ENCODE assay signal across 15 cellular contexts in the genomic region with DNA sequence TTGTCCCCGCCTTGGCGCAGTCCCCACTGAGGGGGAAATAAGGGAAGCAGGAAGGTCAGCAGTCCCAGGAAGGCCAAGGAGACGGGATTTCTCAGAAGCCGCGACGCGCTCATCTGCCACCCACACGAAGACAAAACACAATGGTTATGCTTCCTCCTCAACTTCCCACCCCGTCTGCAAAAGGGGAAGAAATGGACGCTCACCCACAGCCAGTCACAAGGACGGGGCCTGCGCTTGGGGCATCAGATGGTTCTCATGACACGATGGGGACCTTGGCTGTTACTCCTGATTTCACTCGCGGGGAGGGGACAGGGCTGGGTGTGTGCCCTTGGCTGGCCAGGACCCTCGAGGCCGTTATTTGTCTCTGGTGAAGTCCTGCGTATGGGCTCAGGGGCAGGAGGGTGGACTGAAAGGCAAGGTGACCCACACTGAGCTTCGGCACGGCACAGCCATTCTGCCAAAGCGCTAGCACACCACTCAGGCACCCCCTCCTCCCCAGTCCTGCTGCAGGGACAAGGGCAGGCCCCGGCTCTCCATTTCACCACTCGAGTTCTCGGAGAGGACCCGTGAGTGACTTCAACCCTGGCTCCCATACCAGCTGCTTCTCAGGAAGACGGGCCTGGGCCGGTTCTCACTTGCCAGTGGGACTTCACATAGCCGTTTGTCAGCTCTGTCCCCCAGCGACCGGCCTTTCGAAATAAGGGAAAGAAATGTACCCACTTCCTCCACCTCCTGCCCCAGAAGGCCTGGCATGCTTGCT.
DNase-seq lines count a peak whose midpoint lies in the region; ATAC-seq and TF ChIP-seq lines count a peak whose summit lies in the region.
"Had no signal": no experiment of that assay in that cellular context is flagged by ENCODE, and none has a peak within 500 bp of the region (broad histone marks: within the 10 kb centered on the region; RNA-seq: fewer than 3 reads in every experiment).

No MANE protein-coding gene starts in this region.

- DNase-seq in breast epithelium (ENCODE audit: low spot score in 2 of 2) (peak in 1 of 2 donors; percentile 76), MCF 10A (ENCODE audit: unreplicated experiment) (no peak), epithelial cell of esophagus (ENCODE audit: low read depth) (peak; percentile 50), vagina (ENCODE audit: extremely low spot score in 2 of 2) (no peak), NCI-H128 (lab: John Stamatoyannopoulos, UW; ENCODE audit: unreplicated experiment) (no peak), esophagus muscularis mucosa (ENCODE audit: extremely low spot score) (no peak), NCI-H2196 treated with DMSO at 0.1 percent for 48 hours (lab: John Stamatoyannopoulos, UW; ENCODE audit: unreplicated experiment) (no peak)
- DNase-seq in naive thymus-derived CD4-positive, alpha-beta T cell: no peak
- DNase-seq: ACHN; activated B cell treated with CpG ODN at 0.5 μM for 24 hours; activated T-cell treated with anti-CD3 and anti-CD28 coated beads, Interleukin-2, amount 50 U/mL, for 72 hours; DMS79; NCI-H1092 treated with DMSO at 0.1 percent for 48 hours had no signal

- H3K4me1 ChIP-seq in breast epithelium (peaks cover 9 to 10% of the 10 kb centered on the region in 2 donors), vagina (peaks cover 41% of the 10 kb centered on the region), esophagus muscularis mucosa (peaks cover 13 to 25% (median 21%) of the 10 kb centered on the region in 4 donors)
- peaks cover 0 to 15% of the 10 kb centered on the region in 2 donors for H3K4me1 ChIP-seq in naive thymus-derived CD4-positive, alpha-beta T cell (ENCODE audit: control insufficient read depth in 2 of 2, insufficient read depth in 2 of 2, low read length in 2 of 2)

- 88% methylated on average over 19 of the region's 31 CpGs for WGBS in esophagus muscularis mucosa

- no peaks in the 10 kb centered on the region for H3K27me3 ChIP-seq in breast epithelium
- H3K27me3 ChIP-seq in naive thymus-derived CD4-positive, alpha-beta T cell (ENCODE audit: control insufficient read depth in 2 of 2, insufficient read depth in 2 of 2, low read length in 2 of 2): no peaks in the 10 kb centered on the region
- H3K27me3 ChIP-seq in vagina: no peaks in the 10 kb centered on the region
- no peaks in the 10 kb centered on the region for H3K27me3 ChIP-seq in esophagus muscularis mucosa

- no peak for TF ChIP-seq POLR2A in breast epithelium (IDR thresholded peaks at IDR 0.05)
- TF ChIP-seq POLR2A in vagina (IDR thresholded peaks at IDR 0.05): no peak
- TF ChIP-seq POLR2A in esophagus muscularis mucosa (IDR thresholded peaks at IDR 0.05; ENCODE audit: low read depth): no peak

- no peaks in the 10 kb centered on the region for H3K9me3 Mint-ChIP-seq in MCF 10A (ENCODE audit: unreplicated experiment)
- H3K9me3 Mint-ChIP-seq in naive thymus-derived CD4-positive, alpha-beta T cell: no peaks in the 10 kb centered on the region
- H3K9me3 Mint-ChIP-seq: activated B cell treated with CpG ODN at 0.5 μM for 24 hours; activated T-cell treated with anti-CD3 and anti-CD28 coated beads, Interleukin-2, amount 50 U/mL, for 72 hours had no signal

- BruUV-seq in MCF 10A (replicated peaks; lab: Mats Ljungman, UMichigan): no TSS peak

- H3K4me3 ChIP-seq in breast epithelium: peak overlapping the region in 1 of 3 donors; percentile 8
- H3K4me3 ChIP-seq in epithelial cell of esophagus (ENCODE audit: low read length): no peak overlapping the region
- no peak overlapping the region for H3K4me3 ChIP-seq in naive thymus-derived CD4-positive, alpha-beta T cell (ENCODE audit: low read length)
- H3K4me3 ChIP-seq in vagina: no peak overlapping the region
- H3K4me3 ChIP-seq in esophagus muscularis mucosa: no peak overlapping the region
- H3K4me3 ChIP-seq: mucosa of descending colon had no signal

- no peak for TF ChIP-seq EP300 in esophagus muscularis mucosa (IDR thresholded peaks at IDR 0.05)

- intact Hi-C loops in breast epithelium (cut with DNase I; ENCODE audit: low total_unique reads): no loop called here
- intact Hi-C loops in MCF 10A (cut with micrococcal nuclease): no loop called here
- intact Hi-C loops in naive thymus-derived CD4-positive, alpha-beta T cell (cut with micrococcal nuclease): no loop called here
- intact Hi-C loops in vagina (cut with DNase I): no loop called here
- intact Hi-C loops in esophagus muscularis mucosa (cut with DNase I): no loop called here

- no peak for TF ChIP-seq CTCF in breast epithelium (IDR thresholded peaks at IDR 0.05)
- no peak for TF ChIP-seq CTCF in MCF 10A (IDR thresholded peaks at IDR 0.05; ENCODE audit: unreplicated experiment)
- no peak for TF ChIP-seq CTCF in epithelial cell of esophagus (IDR thresholded peaks at IDR 0.05; ENCODE audit: insufficient read depth, low read depth, low read length, missing control alignments)
- TF ChIP-seq CTCF in vagina (IDR thresholded peaks at IDR 0.05): no peak
- no peak for TF ChIP-seq CTCF in esophagus muscularis mucosa (IDR thresholded peaks at IDR 0.05)

- POLR2A ChIA-PET in MCF 10A (lab: Yijun Ruan, JAX): no interaction called here
- POLR2A ChIA-PET in naive thymus-derived CD4-positive, alpha-beta T cell (lab: Charles Lee): no interaction called here

- CTCF ChIA-PET in MCF 10A (lab: Yijun Ruan, JAX): no interaction called here
- CTCF ChIA-PET in naive thymus-derived CD4-positive, alpha-beta T cell (lab: Charles Lee): no interaction called here

- peaks cover 46% of the 10 kb centered on the region for H3K36me3 Mint-ChIP-seq in MCF 10A (ENCODE audit: insufficient read depth, unreplicated experiment)
- peaks cover 3 to 43% (median 15%) of the 10 kb centered on the region in 5 donors for H3K36me3 Mint-ChIP-seq in naive thymus-derived CD4-positive, alpha-beta T cell

- no peak overlapping the region for H3K27ac Mint-ChIP-seq in MCF 10A (ENCODE audit: low read depth, unreplicated experiment)
- H3K27ac Mint-ChIP-seq in naive thymus-derived CD4-positive, alpha-beta T cell: peak overlapping the region in 3 of 9 donors; percentile 56 to 71 (median 69)
- H3K27ac Mint-ChIP-seq: activated B cell treated with CpG ODN at 0.5 μM for 24 hours; activated T-cell treated with anti-CD3 and anti-CD28 coated beads, Interleukin-2, amount 50 U/mL, for 72 hours had no signal

- peak; percentile 71 for ATAC-seq in naive thymus-derived CD4-positive, alpha-beta T cell
- ATAC-seq: activated T-cell treated with anti-CD3 and anti-CD28 coated beads, Interleukin-2, amount 50 U/mL, for 72 hours had no signal

- H3K36me3 ChIP-seq in breast epithelium (no peaks in the 10 kb centered on the region), vagina (peaks cover 0 to 19% of the 10 kb centered on the region in 2 donors), esophagus muscularis mucosa (peaks cover 15 to 91% (median 78%) of the 10 kb centered on the region in 4 donors)
- peaks cover 0 to 43% (median 10%) of the 10 kb centered on the region in 3 experiments for H3K36me3 ChIP-seq in naive thymus-derived CD4-positive, alpha-beta T cell (ENCODE audit: control insufficient read depth in 2 of 3, insufficient read depth in 3 of 3, low read length in 3 of 3)

- H3K4me3 Mint-ChIP-seq in MCF 10A (ENCODE audit: unreplicated experiment): no peak overlapping the region
- peak overlapping the region in 1 of 10 donors; percentile 70 for H3K4me3 Mint-ChIP-seq in naive thymus-derived CD4-positive, alpha-beta T cell
- H3K4me3 Mint-ChIP-seq: activated B cell treated with CpG ODN at 0.5 μM for 24 hours; activated T-cell treated with anti-CD3 and anti-CD28 coated beads, Interleukin-2, amount 50 U/mL, for 72 hours had no signal

- peaks cover 4% of the 10 kb centered on the region for H3K4me1 Mint-ChIP-seq in MCF 10A (ENCODE audit: insufficient read depth, unreplicated experiment)
- peaks cover 17 to 38% (median 36%) of the 10 kb centered on the region in 7 donors for H3K4me1 Mint-ChIP-seq in naive thymus-derived CD4-positive, alpha-beta T cell

- H3K9me3 ChIP-seq in breast epithelium (no peaks in the 10 kb centered on the region), vagina (no peaks in the 10 kb centered on the region), esophagus muscularis mucosa (no peaks in the 10 kb centered on the region)
- H3K9me3 ChIP-seq in naive thymus-derived CD4-positive, alpha-beta T cell (ENCODE audit: control insufficient read depth in 2 of 3, low read length in 3 of 3): no peaks in the 10 kb centered on the region
- H3K9me3 ChIP-seq: mucosa of descending colon had no signal

- H3K27ac ChIP-seq in breast epithelium (peak overlapping the region; percentile 76 to 89), vagina (peak overlapping the region; percentile 30), esophagus muscularis mucosa (replicated peaks in 1 of 4) (peak overlapping the region in 2 of 4 donors; percentile 4 to 36)
- no peak overlapping the region for H3K27ac ChIP-seq in naive thymus-derived CD4-positive, alpha-beta T cell (ENCODE audit: low read depth, low read length)
- H3K27ac ChIP-seq: epithelial cell of prostate had no signal

- no peaks in the 10 kb centered on the region for H3K27me3 Mint-ChIP-seq in MCF 10A (ENCODE audit: insufficient read depth, unreplicated experiment)
- no peaks in the 10 kb centered on the region for H3K27me3 Mint-ChIP-seq in naive thymus-derived CD4-positive, alpha-beta T cell
- H3K27me3 Mint-ChIP-seq: activated B cell treated with CpG ODN at 0.5 μM for 24 hours had no signal
